In the genomic region with DNA sequence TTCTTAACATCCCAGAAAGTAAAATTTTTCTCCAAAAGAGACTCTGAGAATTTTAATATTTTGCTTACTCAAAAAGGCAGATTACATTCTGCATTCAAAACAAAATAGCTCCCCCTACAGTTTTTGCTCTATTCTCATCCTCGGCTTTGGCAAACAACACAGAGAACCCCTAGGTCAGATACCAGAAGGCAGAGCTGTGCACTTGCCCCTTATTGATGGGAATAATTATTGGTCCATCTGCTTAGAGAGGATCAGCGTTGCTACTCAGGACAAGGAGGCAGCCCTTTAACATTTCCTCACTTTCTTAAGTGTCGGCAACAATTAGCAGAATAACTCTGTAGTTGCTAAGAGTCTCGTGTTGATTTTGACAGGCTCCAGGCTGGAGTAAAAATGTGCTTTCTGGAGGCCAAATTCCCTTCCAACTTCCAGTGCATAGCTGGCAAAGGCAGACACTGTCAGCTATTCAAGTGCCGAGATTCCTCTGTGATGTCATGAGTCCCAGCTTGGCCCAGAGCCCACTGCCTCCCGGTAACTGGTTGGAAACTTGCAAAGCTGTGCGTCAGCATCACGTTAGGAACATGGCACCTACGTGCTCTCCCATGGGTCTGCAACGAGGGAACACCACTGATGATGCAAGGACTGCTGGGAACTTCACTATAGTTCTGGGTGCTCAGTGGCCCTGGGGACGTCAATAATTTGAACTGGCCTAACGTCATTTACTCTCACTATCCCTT, we compare ENCODE assay signal across 8 cellular contexts.
DNase-seq lines count a peak whose midpoint lies in the region; ATAC-seq and TF ChIP-seq lines count a peak whose summit lies in the region.

No MANE protein-coding gene starts in this region.

- in situ Hi-C loops in GM13976 (cut with MboI; ENCODE audit: low sequenced_read_pairs, unreplicated experiment), result no loop called here

- peak overlapping the region; percentile 36 for H3K27ac ChIP-seq in parathyroid adenoma

- no peak overlapping the region for H3K4me3 ChIP-seq in parathyroid adenoma (ENCODE audit: low read depth, low read length)

- ATAC-seq in GM19324 (IDR thresholded peaks at IDR 0.05; ENCODE audit: low FRiP score, unreplicated experiment), result no peak

- DNase-seq in EL (peak; percentile 24), RKO (ENCODE audit: low spot score) (peak; percentile 26), foreskin melanocyte (peak; percentile 81), GM13976 (ENCODE audit: low spot score) (no peak), NCI-H187 (lab: John Stamatoyannopoulos, UW) (no peak)
- DNase-seq in NK-92 treated with Interleukin-12 subunit alpha and Interleukin-12 subunit beta, amount 100 ng/mL, for 24 hours (lab: John Stamatoyannopoulos, UW), result no peak

- no peak overlapping the region for H3K4me2 ChIP-seq in parathyroid adenoma (ENCODE audit: low read length)

- no peaks in the 10 kb centered on the region for H3K27me3 ChIP-seq in parathyroid adenoma (ENCODE audit: control insufficient read depth, insufficient read depth, low read length)

- H3K36me3 ChIP-seq in parathyroid adenoma (ENCODE audit: control insufficient read depth, insufficient read depth, low read length), result no peaks in the 10 kb centered on the region

- H3K9ac ChIP-seq in parathyroid adenoma, result no peak overlapping the region

- no peak overlapping the region for H2AFZ ChIP-seq in parathyroid adenoma

- no peaks in the 10 kb centered on the region for H3K79me2 ChIP-seq in parathyroid adenoma

- peaks cover 7% of the 10 kb centered on the region for H3K4me1 ChIP-seq in parathyroid adenoma

- H3K9me3 ChIP-seq in parathyroid adenoma (ENCODE audit: control insufficient read depth, low read length), result no peaks in the 10 kb centered on the region

- no peak for TF ChIP-seq CTCF in parathyroid adenoma (IDR thresholded peaks at IDR 0.05)
- no peak for TF ChIP-seq CTCF in GM13976 (IDR thresholded peaks at IDR 0.05; ENCODE audit: borderline replicate concordance, control extremely low read depth, extremely low read depth, insufficient read depth, missing control alignments)

Comparison
In these comparisons a context has a peak if more than half of its experiments do, and no peak if none do; other contexts are left out.
1. DNase-seq: peak in EL (single experiment), RKO (single experiment) and foreskin melanocyte (single experiment); none in NK-92 treated with Interleukin-12 subunit alpha and Interleukin-12 subunit beta, amount 100 ng/mL, for 24 hours (single experiment), GM13976 (single experiment) and NCI-H187 (0 of 2).